ENCODE assay signal across 1 cellular context in the genomic region with DNA sequence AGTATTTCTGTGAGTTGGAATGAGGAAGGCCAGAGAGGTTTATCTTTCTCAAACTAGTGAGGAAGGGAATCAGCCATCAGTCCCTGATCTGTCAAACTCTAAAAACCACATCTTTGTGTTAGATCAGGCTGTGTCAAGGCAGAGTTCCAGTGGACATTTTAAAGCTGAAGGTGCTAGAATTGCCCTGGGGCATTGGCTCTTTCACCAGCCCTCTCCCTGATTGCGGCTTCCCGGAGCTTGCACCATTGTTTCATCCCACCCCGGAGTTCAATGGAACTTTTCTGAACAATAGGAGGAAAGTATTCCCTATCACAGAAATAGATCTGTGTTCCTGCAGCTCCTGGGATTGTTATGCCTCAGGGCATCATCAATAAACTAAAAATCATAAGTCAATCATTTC.
TF ChIP-seq lines count a peak whose summit lies in the region.

No MANE protein-coding gene starts in this region.

TF ChIP-seq in endothelial cell of umbilical vein, 7 proteins besides CTCF, POLR2A, EP300 and RAD21:
- TF ChIP-seq FOS (IDR thresholded peaks at IDR 0.05; ENCODE audit: borderline replicate concordance, insufficient read depth, low read length) (no peak), GATA2 (IDR thresholded peaks at IDR 0.05; ENCODE audit: insufficient read depth, insufficient read length, low read depth, low read length) (no peak), EZH2 (IDR thresholded peaks at IDR 0.05; ENCODE audit: borderline replicate concordance, low read depth, low read length, severe bottlenecking) (no peak), JUN (IDR thresholded peaks at IDR 0.05; ENCODE audit: borderline replicate concordance, insufficient read depth, insufficient read length, low read depth) (no peak), POLR2AphosphoS5 (IDR thresholded peaks at IDR 0.05; ENCODE audit: insufficient read depth, low read depth, low read length) (no peak), MYC (IDR thresholded peaks at IDR 0.05; ENCODE audit: low read depth, low read length) (no peak)
- TF ChIP-seq, protein P1, sequence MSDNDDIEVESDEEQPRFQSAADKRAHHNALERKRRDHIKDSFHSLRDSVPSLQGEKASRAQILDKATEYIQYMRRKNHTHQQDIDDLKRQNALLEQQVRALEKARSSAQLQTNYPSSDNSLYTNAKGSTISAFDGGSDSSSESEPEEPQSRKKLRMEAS (IDR thresholded peaks at IDR 0.05; ENCODE audit: insufficient read depth, insufficient read length) = no peak
